23 cellular contexts compared by ENCODE assay signal in the genomic region with DNA sequence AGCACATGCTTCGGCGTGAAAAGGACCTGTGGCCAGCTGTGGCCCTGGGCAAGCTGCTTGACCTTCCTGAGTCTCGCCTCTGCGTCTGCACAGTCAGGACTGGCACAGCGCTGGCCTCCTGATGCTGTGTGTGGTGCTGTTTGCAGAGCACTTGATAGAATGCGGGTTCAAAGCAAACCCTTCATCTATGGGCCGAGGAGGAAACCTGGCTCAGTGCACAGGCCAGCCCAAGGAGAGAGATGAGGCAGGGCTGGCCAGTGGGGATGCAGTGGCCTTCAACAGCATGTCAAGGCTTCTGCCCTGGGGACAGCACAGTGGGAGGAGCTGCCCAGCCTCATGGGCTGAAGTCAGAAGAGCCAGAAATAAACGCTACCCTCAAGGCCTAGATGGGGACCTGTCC. TPM values are rescaled to one million over a fixed set of nuclear protein-coding genes. Genes with fewer than 3 reads are reported as not detected.
DNase-seq lines count a peak whose midpoint lies in the region; ATAC-seq and TF ChIP-seq lines count a peak whose summit lies in the region.
"Had no signal": no experiment of that assay in that cellular context is flagged by ENCODE, and none has a peak within 500 bp of the region (broad histone marks: within the 10 kb centered on the region; RNA-seq: fewer than 3 reads in every experiment).

No MANE protein-coding gene starts in this region.

- H3K4me1 ChIP-seq in HEK293 (ENCODE audit: control insufficient read depth, insufficient read depth, low read length) (no peaks in the 10 kb centered on the region), sigmoid colon (no peaks in the 10 kb centered on the region), hepatocyte (ENCODE audit: insufficient read depth) (no peaks in the 10 kb centered on the region)
- H3K4me1 ChIP-seq: Caco-2, HAP-1 had no signal

- H3K9me3 ChIP-seq in HEK293 (ENCODE audit: control insufficient read depth, insufficient read depth, low read depth, low read length) = no peaks in the 10 kb centered on the region
- no peaks in the 10 kb centered on the region for H3K9me3 ChIP-seq in sigmoid colon
- H3K9me3 ChIP-seq in hepatocyte (ENCODE audit: low read depth) = no peaks in the 10 kb centered on the region
- H3K9me3 ChIP-seq: Caco-2, HAP-1 had no signal

- H3K4me2 ChIP-seq in hepatocyte = no peak overlapping the region

- ATAC-seq in HG03097 (IDR thresholded peaks at IDR 0.05; ENCODE audit: low FRiP score, unreplicated experiment) = no peak
- ATAC-seq: K562 had no signal

- no peaks in the 10 kb centered on the region for H3K79me2 ChIP-seq in hepatocyte

- H3K36me3 ChIP-seq in HEK293 (ENCODE audit: control insufficient read depth in 2 of 2, insufficient read depth in 1 of 2, low read length in 2 of 2) (no peaks in the 10 kb centered on the region), sigmoid colon (no peaks in the 10 kb centered on the region), hepatocyte (replicated peaks; ENCODE audit: insufficient read depth, low read depth) (no peaks in the 10 kb centered on the region)
- H3K36me3 ChIP-seq: HAP-1 had no signal

- POLR2A ChIA-PET in HEK293 (lab: Yijun Ruan, JAX) = no interaction called here

- H3K27ac ChIP-seq in HEK293 (ENCODE audit: extremely low read depth, low read depth, low read length) (no peak overlapping the region), sigmoid colon (no peak overlapping the region), hepatocyte (no peak overlapping the region)
- H3K27ac ChIP-seq: GM23248 had no signal

- no peak overlapping the region for H3K4me3 ChIP-seq in HEK293 (ENCODE audit: low read depth, low read length)
- H3K4me3 ChIP-seq in sigmoid colon = no peak overlapping the region
- H3K4me3 ChIP-seq in hepatocyte = no peak overlapping the region
- H3K4me3 ChIP-seq: GM23248, HAP-1, K562 had no signal

- whole genome bisulfite sequencing in sigmoid colon, 2 donors = 82 to 86% methylated on average over 8 of the region's 8 CpGs
- 96% methylated on average over 7 of the region's 8 CpGs for WGBS in hepatocyte (ENCODE audit: low lambda C conversion rate, missing lambda C conversion rate)

- CTCF ChIA-PET in HEK293 (lab: Yijun Ruan, JAX) = interaction anchor here (0.5 to 2.4 kb wide), 5 partner anchors 14 to 310 kb away, joined by 3 to 15 read pairs (median 3); no protein-coding TSS in a partner anchor

- no peaks in the 10 kb centered on the region for H4K20me1 ChIP-seq in hepatocyte (ENCODE audit: insufficient read depth, poor library complexity, severe bottlenecking)

- no peak for TF ChIP-seq POLR2A in sigmoid colon (IDR thresholded peaks at IDR 0.05)

- H3K9me2 ChIP-seq in hepatocyte (replicated peaks; ENCODE audit: insufficient read depth) = no peaks in the 10 kb centered on the region

- DNase-seq in epidermal melanocyte (ENCODE audit: insufficient read length, low spot score) = peak; percentile 4
- peak; percentile 48 for DNase-seq in medulla oblongata (ENCODE audit: extremely low spot score)
- peak; percentile 26 for DNase-seq in sigmoid colon
- no peak for DNase-seq in hepatocyte (ENCODE audit: low spot score)
- no peak for DNase-seq in NCI-H69 (lab: John Stamatoyannopoulos, UW)
- DNase-seq in NCI-H2107 (lab: John Stamatoyannopoulos, UW) = no peak
- DNase-seq: Caco-2; CD4-positive, alpha-beta T cell; DMS153; GF-D8; GM23248; NCI-H1105 treated with DMSO at 0.1 percent for 48 hours; NCI-H1694; NCI-H2227 treated with DMSO at 0.1 percent for 48 hours; NCI-H524; SHP77 treated with DMSO at 0.1 percent for 48 hours had no signal

- intact Hi-C loops in sigmoid colon (cut with DNase I) = no loop called here

- no peak for TF ChIP-seq CTCF in HEK293 (tag by site-specific recombination; IDR thresholded peaks at IDR 0.05)
- TF ChIP-seq CTCF in sigmoid colon (IDR thresholded peaks at IDR 0.05) = no peak
- no peak for TF ChIP-seq CTCF in hepatocyte (IDR thresholded peaks at IDR 0.05; ENCODE audit: poor library complexity)

- H3K27me3 ChIP-seq in sigmoid colon (peaks cover 0 to 6% (median 4%) of the 10 kb centered on the region in 3 donors), hepatocyte (no peaks in the 10 kb centered on the region)

- H2AFZ ChIP-seq in hepatocyte = no peak overlapping the region
- H2AFZ ChIP-seq: GM23248 had no signal

- no peak for TF ChIP-seq EP300 in sigmoid colon (IDR thresholded peaks at IDR 0.05)

TF ChIP-seq in HEK293, 187 proteins besides CTCF, POLR2A, EP300 and RAD21:
- 0 out of 2 replicates have a peak, but pooled peaks have one; percentile 72 for TF ChIP-seq ZSCAN16 (tag by site-specific recombination; IDR thresholded peaks at IDR 0.05)
- TF ChIP-seq, protein P1, sequence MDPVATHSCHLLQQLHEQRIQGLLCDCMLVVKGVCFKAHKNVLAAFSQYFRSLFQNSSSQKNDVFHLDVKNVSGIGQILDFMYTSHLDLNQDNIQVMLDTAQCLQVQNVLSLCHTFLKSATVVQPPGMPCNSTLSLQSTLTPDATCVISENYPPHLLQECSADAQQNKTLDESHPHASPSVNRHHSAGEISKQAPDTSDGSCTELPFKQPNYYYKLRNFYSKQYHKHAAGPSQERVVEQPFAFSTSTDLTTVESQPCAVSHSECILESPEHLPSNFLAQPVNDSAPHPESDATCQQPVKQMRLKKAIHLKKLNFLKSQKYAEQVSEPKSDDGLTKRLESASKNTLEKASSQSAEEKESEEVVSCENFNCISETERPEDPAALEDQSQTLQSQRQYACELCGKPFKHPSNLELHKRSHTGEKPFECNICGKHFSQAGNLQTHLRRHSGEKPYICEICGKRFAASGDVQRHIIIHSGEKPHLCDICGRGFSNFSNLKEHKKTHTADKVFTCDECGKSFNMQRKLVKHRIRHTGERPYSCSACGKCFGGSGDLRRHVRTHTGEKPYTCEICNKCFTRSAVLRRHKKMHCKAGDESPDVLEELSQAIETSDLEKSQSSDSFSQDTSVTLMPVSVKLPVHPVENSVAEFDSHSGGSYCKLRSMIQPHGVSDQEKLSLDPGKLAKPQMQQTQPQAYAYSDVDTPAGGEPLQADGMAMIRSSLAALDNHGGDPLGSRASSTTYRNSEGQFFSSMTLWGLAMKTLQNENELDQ (tag by site-specific recombination; IDR thresholded peaks at IDR 0.05; ENCODE audit: low read depth) = no peak
TF ChIP-seq in HEK293: peak in this region for 1.

RNA-seq across cellular contexts. Expression of a gene that starts 21.3 kb away (rescaled TPM):
- total RNA-seq in sigmoid colon (under 1 TPM in 1 of 4 donors, not detected in 3; 0.41 TPM), hepatocyte (0.47 and 1.2 TPM in 2 replicates)
- polyA plus RNA-seq in sigmoid colon (not detected), hepatocyte (0.34 and 1.1 TPM in 2 replicates)
- total RNA-seq: Caco-2; CD4-positive, alpha-beta T cell; Daoy; GM23248; K562; RPMI7951 had no signal
- polyA plus RNA-seq: BJ, GM23248, K562 had no signal

Comparison
In these comparisons a context has a peak if more than half of its experiments do, and no peak if none do; other contexts are left out.
1. DNase-seq: peak in epidermal melanocyte (single experiment), medulla oblongata (single experiment) and sigmoid colon (single experiment); none in hepatocyte (single experiment), NCI-H69 (single experiment) and NCI-H2107 (single experiment).